In the genomic region with DNA sequence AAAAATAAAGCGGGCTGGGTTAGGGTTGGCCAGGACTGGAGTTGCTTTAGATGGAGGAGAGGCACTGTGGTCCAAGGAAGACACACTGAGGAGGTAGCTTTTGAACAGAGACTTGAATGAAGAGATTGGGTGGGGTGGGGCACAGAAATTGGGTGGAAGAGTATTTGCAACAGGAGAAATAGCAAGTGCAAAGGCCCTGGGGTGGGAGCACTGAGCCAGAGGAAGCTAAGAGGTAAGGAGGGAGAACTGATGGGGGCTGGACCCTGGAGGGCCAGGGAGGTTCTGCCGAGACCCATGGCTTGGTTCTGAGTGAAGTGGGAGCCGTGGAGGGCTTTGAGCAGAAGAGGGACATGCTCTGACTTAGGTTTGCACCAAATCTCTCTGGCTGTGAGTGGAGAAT, we compare ENCODE assay signal across 39 cellular contexts. TPM values are rescaled to one million over a fixed set of nuclear protein-coding genes. Genes with fewer than 3 reads are reported as not detected.
"Had no signal": no experiment of that assay in that cellular context is flagged by ENCODE, and none has a peak within 500 bp of the region (broad histone marks: within the 10 kb centered on the region; RNA-seq: fewer than 3 reads in every experiment).

No MANE protein-coding gene starts in this region.

- H3K4me1 ChIP-seq: adrenal gland, ascending aorta, body of pancreas, breast epithelium had no signal

- H3K36me3 Mint-ChIP-seq: activated naive CD4-positive, alpha-beta T cell treated with anti-CD3 and anti-CD28 coated beads, Interleukin-2, amount 10 ng/mL, durations not matched to agents 7 days and 5 days; activated naive CD4-positive, alpha-beta T cell treated with anti-CD3 and anti-CD28 coated beads, Interleukin-2, amount 50 U/mL, for 24 hours; activated naive CD4-positive, alpha-beta T cell treated with anti-CD3 and anti-CD28 coated beads, Interleukin-2, amount 50 U/mL, for 72 hours; activated naive CD8-positive, alpha-beta T cell; activated naive CD8-positive, alpha-beta T cell treated with anti-CD3 and anti-CD28 coated beads for 36 hours; activated naive CD8-positive, alpha-beta T cell treated with anti-CD3 and anti-CD28 coated beads, Interleukin-2, amount 10 ng/mL, durations not matched to agents 7 days and 5 days had no signal

- H3K4me3 Mint-ChIP-seq: activated naive CD4-positive, alpha-beta T cell treated with anti-CD3 and anti-CD28 coated beads for 36 hours; activated naive CD4-positive, alpha-beta T cell treated with anti-CD3 and anti-CD28 coated beads, Interleukin-2, amount 10 ng/mL, durations not matched to agents 7 days and 5 days; activated naive CD4-positive, alpha-beta T cell treated with anti-CD3 and anti-CD28 coated beads, Interleukin-2, amount 50 U/mL, for 24 hours; activated naive CD8-positive, alpha-beta T cell; activated naive CD8-positive, alpha-beta T cell treated with anti-CD3 and anti-CD28 coated beads for 36 hours; activated naive CD8-positive, alpha-beta T cell treated with anti-CD3 and anti-CD28 coated beads, Interleukin-2, amount 10 ng/mL, durations not matched to agents 7 days and 5 days; activated naive CD8-positive, alpha-beta T cell treated with anti-CD3 and anti-CD28 coated beads, Interleukin-2, amount 50 U/mL, for 24 hours; activated T-cell treated with anti-CD3 and anti-CD28 coated beads, Interleukin-2, amount 50 U/mL, for 24 hours; activated T-cell treated with anti-CD3 and anti-CD28 coated beads, Interleukin-2, amount 50 U/mL, for 4 hours; activated T-cell treated with anti-CD3 and anti-CD28 coated beads, Interleukin-2, amount 50 U/mL, for 72 hours; activated T-helper 1 cell treated with anti-CD3 and anti-CD28 coated beads, Interleukin-12 subunit alpha, Interleukin-12 subunit beta, Interleukin-2, Interleukin-4 antibody, amounts not matched to agents 30 ng/mL and 10 ng/mL and 1 ng/mL, durations not matched to agents 14 hours and 24 hours and 36 hours; activated T-helper 17 cell treated with anti-CD3 and anti-CD28 coated beads, Interleukin-2, amount 50 U/mL, for 72 hours; brain; central memory CD8-positive, alpha-beta T cell had no signal

- H3K4me3 ChIP-seq: adrenal gland, ascending aorta, body of pancreas, breast epithelium, cardiac muscle cell had no signal

- H3K27ac ChIP-seq: adrenal gland, ascending aorta, body of pancreas, brain microvascular endothelial cell, breast epithelium, cardiac muscle cell had no signal

- H3K36me3 ChIP-seq: adrenal gland, ascending aorta, brain microvascular endothelial cell, breast epithelium, cardiac muscle cell had no signal

- DNase-seq: activated effector memory CD4-positive, alpha-beta T cell treated with anti-CD3 and anti-CD28 coated beads, Interleukin-2, amount 50 U/mL, for 16 hours; activated effector memory CD4-positive, alpha-beta T cell treated with Interleukin-2 at 50 U/mL for 16 hours; activated gamma-delta T cell; activated gamma-delta T cell treated with Interleukin-2 at 50 U/mL for 16 hours; activated naive CD4-positive, alpha-beta T cell; activated naive CD4-positive, alpha-beta T cell treated with anti-CD3 and anti-CD28 coated beads for 36 hours; activated naive CD4-positive, alpha-beta T cell treated with anti-CD3 and anti-CD28 coated beads, Interleukin-2, amount 10 ng/mL, durations not matched to agents 7 days and 5 days; activated naive CD4-positive, alpha-beta T cell treated with anti-CD3 and anti-CD28 coated beads, Interleukin-2, amount 50 U/mL, for 16 hours; activated naive CD4-positive, alpha-beta T cell treated with Interleukin-2 at 50 U/mL for 16 hours; activated naive CD8-positive, alpha-beta T cell treated with anti-CD3 and anti-CD28 coated beads for 36 hours; activated naive CD8-positive, alpha-beta T cell treated with anti-CD3 and anti-CD28 coated beads, Interleukin-2, amount 10 ng/mL, durations not matched to agents 7 days and 5 days; activated naive CD8-positive, alpha-beta T cell treated with anti-CD3 and anti-CD28 coated beads, Interleukin-2, amount 50 U/mL, for 24 hours; activated T-cell treated with anti-CD3 and anti-CD28 coated beads, Interleukin-2, amount 50 U/mL, for 1 hour; activated T-cell treated with anti-CD3 and anti-CD28 coated beads, Interleukin-2, amount 50 U/mL, for 24 hours; activated T-cell treated with anti-CD3 and anti-CD28 coated beads, Interleukin-2, amount 50 U/mL, for 4 hours; activated T-cell treated with anti-CD3 and anti-CD28 coated beads, Interleukin-2, amount 50 U/mL, for 48 hours; activated T-cell treated with anti-CD3 and anti-CD28 coated beads, Interleukin-2, amount 50 U/mL, for 72 hours; adrenal gland; amniotic stem cell; amygdala; anterior cingulate cortex; aorta; body of pancreas; brain microvascular endothelial cell; caudate nucleus; central memory CD4-positive, alpha-beta T cell; cerebellar nuclear complex had no signal

- H3K27me3 ChIP-seq: adrenal gland, ascending aorta, body of pancreas, breast epithelium, cardiac muscle cell had no signal

- H3K4me1 Mint-ChIP-seq: activated naive CD4-positive, alpha-beta T cell treated with anti-CD3 and anti-CD28 coated beads, Interleukin-2, amount 10 ng/mL, durations not matched to agents 7 days and 5 days; activated naive CD4-positive, alpha-beta T cell treated with anti-CD3 and anti-CD28 coated beads, Interleukin-2, amount 50 U/mL, for 24 hours; activated naive CD8-positive, alpha-beta T cell treated with anti-CD3 and anti-CD28 coated beads for 36 hours; activated naive CD8-positive, alpha-beta T cell treated with anti-CD3 and anti-CD28 coated beads, Interleukin-2, amount 10 ng/mL, durations not matched to agents 7 days and 5 days; activated naive CD8-positive, alpha-beta T cell treated with anti-CD3 and anti-CD28 coated beads, Interleukin-2, amount 50 U/mL, for 24 hours; activated T-helper 17 cell treated with anti-CD3 and anti-CD28 coated beads, Interleukin-2, amount 50 U/mL, for 72 hours; central memory CD8-positive, alpha-beta T cell had no signal

- H3K9me3 ChIP-seq: adrenal gland, ascending aorta, body of pancreas, breast epithelium had no signal

- ATAC-seq: activated naive CD4-positive, alpha-beta T cell treated with anti-CD3 and anti-CD28 coated beads, Interleukin-2, amount 50 U/mL, for 72 hours; activated naive CD8-positive, alpha-beta T cell treated with anti-CD3 and anti-CD28 coated beads, Interleukin-2, amount 50 U/mL, for 24 hours; activated T-cell treated with anti-CD3 and anti-CD28 coated beads, Interleukin-2, amount 50 U/mL, for 4 hours; activated T-cell treated with anti-CD3 and anti-CD28 coated beads, Interleukin-2, amount 50 U/mL, for 72 hours; activated T-helper 17 cell treated with anti-CD3 and anti-CD28 coated beads, Interleukin-2, amount 50 U/mL, for 72 hours; body of pancreas had no signal

- H3K27ac Mint-ChIP-seq: activated naive CD4-positive, alpha-beta T cell treated with anti-CD3 and anti-CD28 coated beads for 36 hours; activated naive CD4-positive, alpha-beta T cell treated with anti-CD3 and anti-CD28 coated beads, Interleukin-2, amount 10 ng/mL, durations not matched to agents 7 days and 5 days; activated naive CD4-positive, alpha-beta T cell treated with anti-CD3 and anti-CD28 coated beads, Interleukin-2, amount 50 U/mL, for 24 hours; activated naive CD4-positive, alpha-beta T cell treated with anti-CD3 and anti-CD28 coated beads, Interleukin-2, amount 50 U/mL, for 72 hours; activated naive CD8-positive, alpha-beta T cell; activated naive CD8-positive, alpha-beta T cell treated with anti-CD3 and anti-CD28 coated beads for 36 hours; activated naive CD8-positive, alpha-beta T cell treated with anti-CD3 and anti-CD28 coated beads, Interleukin-2, amount 10 ng/mL, durations not matched to agents 7 days and 5 days; activated naive CD8-positive, alpha-beta T cell treated with anti-CD3 and anti-CD28 coated beads, Interleukin-2, amount 50 U/mL, for 24 hours; activated T-cell treated with anti-CD3 and anti-CD28 coated beads, Interleukin-2, amount 50 U/mL, for 24 hours; activated T-cell treated with anti-CD3 and anti-CD28 coated beads, Interleukin-2, amount 50 U/mL, for 72 hours; activated T-helper 1 cell treated with anti-CD3 and anti-CD28 coated beads, Interleukin-12 subunit alpha, Interleukin-12 subunit beta, Interleukin-2, Interleukin-4 antibody, amounts not matched to agents 30 ng/mL and 10 ng/mL and 1 ng/mL, durations not matched to agents 14 hours and 24 hours and 36 hours; activated T-helper 17 cell treated with anti-CD3 and anti-CD28 coated beads, Interleukin-2, amount 50 U/mL, for 72 hours; activated T-helper 2 cell treated with anti-CD3 and anti-CD28 coated beads, Interferon-gamma antibody, Interleukin-2, Interleukin-4, amounts not matched to agents 10 μg/mL and 5 μg/mL and 100 μg/mL, durations not matched to agents 14 hours and 24 hours and 36 hours; brain had no signal

RNA-seq across cellular contexts. Expression of a gene that starts 45.4 kb away (rescaled TPM):
- total RNA-seq: activated naive CD4-positive, alpha-beta T cell treated with anti-CD3 and anti-CD28 coated beads for 36 hours; activated naive CD4-positive, alpha-beta T cell treated with anti-CD3 and anti-CD28 coated beads, Interleukin-2, amount 50 U/mL, for 72 hours; activated naive CD8-positive, alpha-beta T cell treated with anti-CD3 and anti-CD28 coated beads for 36 hours; activated T-cell treated with anti-CD3 and anti-CD28 coated beads, Interleukin-2, amount 50 U/mL, for 72 hours; activated T-helper 17 cell treated with anti-CD3 and anti-CD28 coated beads, Interleukin-2, amount 50 U/mL, for 72 hours; ascending aorta; bronchial epithelial cell had no signal
